Comparison of ENCODE assay signal across 1 cellular context in the genomic region with DNA sequence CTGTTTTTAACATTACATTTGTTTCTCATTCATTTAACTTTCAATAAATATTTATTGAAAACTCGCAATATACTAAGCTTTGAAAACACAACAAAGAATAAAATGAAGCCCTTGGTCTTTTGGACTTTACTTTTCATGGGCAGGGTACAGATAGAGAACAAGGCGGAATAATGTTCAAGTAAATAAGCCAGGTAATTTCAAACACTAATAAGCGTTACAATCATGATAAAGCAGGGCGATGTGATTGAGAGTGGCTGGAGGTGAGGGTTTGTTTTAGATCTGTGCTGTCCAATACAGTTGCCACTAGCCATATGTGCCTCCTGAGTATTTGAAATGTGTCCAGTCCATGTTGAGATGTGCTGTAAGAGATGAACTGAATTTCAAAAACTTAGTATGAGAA.
TF ChIP-seq lines count a peak whose summit lies in the region.

No MANE protein-coding gene starts in this region.

TF ChIP-seq in SK-N-SH treated with all-trans-retinoic acid at 6 μM for 48 hours, 23 proteins besides CTCF, POLR2A, EP300 and RAD21 (continued from another document):
- TF ChIP-seq, protein P1, sequence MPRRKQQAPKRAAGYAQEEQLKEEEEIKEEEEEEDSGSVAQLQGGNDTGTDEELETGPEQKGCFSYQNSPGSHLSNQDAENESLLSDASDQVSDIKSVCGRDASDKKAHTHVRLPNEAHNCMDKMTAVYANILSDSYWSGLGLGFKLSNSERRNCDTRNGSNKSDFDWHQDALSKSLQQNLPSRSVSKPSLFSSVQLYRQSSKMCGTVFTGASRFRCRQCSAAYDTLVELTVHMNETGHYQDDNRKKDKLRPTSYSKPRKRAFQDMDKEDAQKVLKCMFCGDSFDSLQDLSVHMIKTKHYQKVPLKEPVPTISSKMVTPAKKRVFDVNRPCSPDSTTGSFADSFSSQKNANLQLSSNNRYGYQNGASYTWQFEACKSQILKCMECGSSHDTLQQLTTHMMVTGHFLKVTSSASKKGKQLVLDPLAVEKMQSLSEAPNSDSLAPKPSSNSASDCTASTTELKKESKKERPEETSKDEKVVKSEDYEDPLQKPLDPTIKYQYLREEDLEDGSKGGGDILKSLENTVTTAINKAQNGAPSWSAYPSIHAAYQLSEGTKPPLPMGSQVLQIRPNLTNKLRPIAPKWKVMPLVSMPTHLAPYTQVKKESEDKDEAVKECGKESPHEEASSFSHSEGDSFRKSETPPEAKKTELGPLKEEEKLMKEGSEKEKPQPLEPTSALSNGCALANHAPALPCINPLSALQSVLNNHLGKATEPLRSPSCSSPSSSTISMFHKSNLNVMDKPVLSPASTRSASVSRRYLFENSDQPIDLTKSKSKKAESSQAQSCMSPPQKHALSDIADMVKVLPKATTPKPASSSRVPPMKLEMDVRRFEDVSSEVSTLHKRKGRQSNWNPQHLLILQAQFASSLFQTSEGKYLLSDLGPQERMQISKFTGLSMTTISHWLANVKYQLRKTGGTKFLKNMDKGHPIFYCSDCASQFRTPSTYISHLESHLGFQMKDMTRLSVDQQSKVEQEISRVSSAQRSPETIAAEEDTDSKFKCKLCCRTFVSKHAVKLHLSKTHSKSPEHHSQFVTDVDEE (CRISPR knock-in tag; IDR thresholded peaks at IDR 0.05): no peak
- no peak for TF ChIP-seq ZFP30 (CRISPR knock-in tag; IDR thresholded peaks at IDR 0.05)
- no peak for TF ChIP-seq ISL1 (CRISPR knock-in tag; IDR thresholded peaks at IDR 0.05)
- no peak for TF ChIP-seq ARNTL (CRISPR knock-in tag; IDR thresholded peaks at IDR 0.05; ENCODE audit: borderline replicate concordance, low read depth)
- TF ChIP-seq, protein P2, sequence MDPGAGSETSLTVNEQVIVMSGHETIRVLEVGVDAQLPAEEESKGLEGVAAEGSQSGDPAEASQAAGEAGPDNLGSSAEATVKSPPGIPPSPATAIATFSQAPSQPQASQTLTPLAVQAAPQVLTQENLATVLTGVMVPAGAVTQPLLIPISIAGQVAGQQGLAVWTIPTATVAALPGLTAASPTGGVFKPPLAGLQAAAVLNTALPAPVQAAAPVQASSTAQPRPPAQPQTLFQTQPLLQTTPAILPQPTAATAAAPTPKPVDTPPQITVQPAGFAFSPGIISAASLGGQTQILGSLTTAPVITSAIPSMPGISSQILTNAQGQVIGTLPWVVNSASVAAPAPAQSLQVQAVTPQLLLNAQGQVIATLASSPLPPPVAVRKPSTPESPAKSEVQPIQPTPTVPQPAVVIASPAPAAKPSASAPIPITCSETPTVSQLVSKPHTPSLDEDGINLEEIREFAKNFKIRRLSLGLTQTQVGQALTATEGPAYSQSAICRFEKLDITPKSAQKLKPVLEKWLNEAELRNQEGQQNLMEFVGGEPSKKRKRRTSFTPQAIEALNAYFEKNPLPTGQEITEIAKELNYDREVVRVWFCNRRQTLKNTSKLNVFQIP (CRISPR knock-in tag; IDR thresholded peaks at IDR 0.05; ENCODE audit: borderline replicate concordance, low read depth): no peak
- TF ChIP-seq GLIS3 (CRISPR knock-in tag; IDR thresholded peaks at IDR 0.05): no peak
- TF ChIP-seq TCF4 (CRISPR knock-in tag; IDR thresholded peaks at IDR 0.05; ENCODE audit: borderline replicate concordance): no peak
- no peak for TF ChIP-seq ZNF70 (CRISPR knock-in tag; IDR thresholded peaks at IDR 0.05)
- no peak for TF ChIP-seq OSR1 (CRISPR knock-in tag; IDR thresholded peaks at IDR 0.05)
- TF ChIP-seq PPARA (CRISPR knock-in tag; IDR thresholded peaks at IDR 0.05; ENCODE audit: borderline replicate concordance): no peak
